In the genomic region with DNA sequence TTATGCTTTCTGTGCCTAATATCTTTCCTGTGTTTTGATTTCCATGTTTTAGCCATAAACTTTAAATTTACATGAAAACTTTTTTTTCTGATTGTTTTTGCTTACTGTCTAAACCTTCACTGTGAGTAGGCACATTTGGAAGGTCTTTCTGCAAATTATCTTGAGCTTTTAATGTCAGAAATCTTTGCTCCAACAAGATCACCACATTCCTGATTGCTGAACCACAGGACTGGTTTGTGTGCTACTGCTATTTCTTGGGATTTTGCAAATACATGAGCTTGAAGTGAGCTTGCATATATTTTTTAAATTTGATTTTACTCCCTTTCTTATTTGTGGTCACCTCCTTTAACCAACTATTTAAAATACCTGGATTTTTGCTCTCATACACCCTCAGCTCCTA, we compare ENCODE assay signal across 19 cellular contexts.
A peak's percentile ranks its signal among the peaks of the same experiment; 100 is the strongest.
DNase-seq lines count a peak whose midpoint lies in the region; TF ChIP-seq lines count a peak whose summit lies in the region.
"Had no signal": no experiment of that assay in that cellular context is flagged by ENCODE, and none has a peak within 500 bp of the region (broad histone marks: within the 10 kb centered on the region; RNA-seq: fewer than 3 reads in every experiment).

No MANE protein-coding gene starts in this region.

- H3K4me1 Mint-ChIP-seq in HFFc6 (ENCODE audit: low read depth): peaks cover 14% of the 10 kb centered on the region
- H3K4me1 Mint-ChIP-seq: B cell had no signal

- H3K4me3 ChIP-seq in AG10803 (ENCODE audit: low read length): no peak overlapping the region
- no peak overlapping the region for H3K4me3 ChIP-seq in choroid plexus epithelial cell (ENCODE audit: low read depth, low read length)
- H3K4me3 ChIP-seq: A549, MG63, Peyer's patch had no signal

- peaks cover 18% of the 10 kb centered on the region for H3K36me3 Mint-ChIP-seq in HFFc6 (ENCODE audit: low read depth)

- no peak overlapping the region for H3K27ac Mint-ChIP-seq in HFFc6
- H3K27ac Mint-ChIP-seq: B cell; CD4-positive, alpha-beta T cell had no signal

- H3K4me3 Mint-ChIP-seq in HFFc6: no peak overlapping the region
- H3K4me3 Mint-ChIP-seq: B cell; CD4-positive, alpha-beta T cell had no signal

- no peaks in the 10 kb centered on the region for H3K9me3 Mint-ChIP-seq in HFFc6
- H3K9me3 Mint-ChIP-seq: CD4-positive, alpha-beta T cell had no signal

- peak; percentile 33 for DNase-seq in AG10803 (ENCODE audit: low read depth)
- DNase-seq in HFFc6: peak; percentile 2
- peak; percentile 42 for DNase-seq in choroid plexus epithelial cell (ENCODE audit: low read depth)
- DNase-seq in iris pigment epithelial cell (ENCODE audit: low read depth): peak; percentile 47
- DNase-seq in stimulated activated CD8-positive, alpha-beta memory T cell treated with anti-CD3 and anti-CD28 coated beads, Interleukin-4, amount 100 ng/mL, for 48 hours: no peak
- DNase-seq in activated effector memory CD4-positive, alpha-beta T cell treated with anti-CD3 and anti-CD28 coated beads, Interleukin-2, amount 50 U/mL, for 16 hours: no peak
- DNase-seq in occipital lobe (lab: John Stamatoyannopoulos, UW): no peak
- DNase-seq in DMS 273 (lab: John Stamatoyannopoulos, UW; ENCODE audit: unreplicated experiment): no peak
- DNase-seq: CD4-positive, alpha-beta T cell; DND-41; GF-D8; MG63; NCI-H1105 treated with DMSO at 0.1 percent for 48 hours; NCI-H187 treated with DMSO at 0.1 percent for 48 hours; NCI-H82; Peyer's patch; Right ventricle myocardium superior had no signal

- no peak for TF ChIP-seq CTCF in AG10803 (conservative IDR thresholded peaks at IDR 0.05; ENCODE audit: low read length)
- no peak for TF ChIP-seq CTCF in HFFc6 (IDR thresholded peaks at IDR 0.05)
- TF ChIP-seq CTCF in choroid plexus epithelial cell (conservative IDR thresholded peaks at IDR 0.05; ENCODE audit: low read depth, low read length): no peak

- H3K27me3 Mint-ChIP-seq in HFFc6 (ENCODE audit: insufficient read depth): no peaks in the 10 kb centered on the region
- H3K27me3 Mint-ChIP-seq: B cell; CD4-positive, alpha-beta T cell had no signal

Comparison
In these comparisons a context has a peak if more than half of its experiments do, and no peak if none do; other contexts are left out.
1. DNase-seq: peak in AG10803 (single experiment), HFFc6 (single experiment), choroid plexus epithelial cell (single experiment) and iris pigment epithelial cell (single experiment); none in stimulated activated CD8-positive, alpha-beta memory T cell treated with anti-CD3 and anti-CD28 coated beads, Interleukin-4, amount 100 ng/mL, for 48 hours (single experiment), activated effector memory CD4-positive, alpha-beta T cell treated with anti-CD3 and anti-CD28 coated beads, Interleukin-2, amount 50 U/mL, for 16 hours (single experiment), occipital lobe (single experiment) and DMS 273 (single experiment).